9 cellular contexts compared by ENCODE assay signal in genomic region chr2:135819211-135819610, GRCh38. TPM values are rescaled to one million over a fixed set of nuclear protein-coding genes. Genes with fewer than 3 reads are reported as not detected.
A peak's percentile ranks its signal among the peaks of the same experiment; 100 is the strongest.
DNase-seq lines count a peak whose midpoint lies in the region; TF ChIP-seq lines count a peak whose summit lies in the region.
"Had no signal": no experiment of that assay in that cellular context is flagged by ENCODE, and none has a peak within 500 bp of the region (broad histone marks: within the 10 kb centered on the region; RNA-seq: fewer than 3 reads in every experiment).

No MANE protein-coding gene starts in this region.

- peaks cover 15% of the 10 kb centered on the region; the same call in 1 of the 2 replicates for H3K9me3 ChIP-seq in Loucy (ENCODE audit: insufficient read depth, low read depth, low read length)
- H3K9me3 ChIP-seq in neural progenitor cell (ENCODE audit: low read depth), result no peaks in the 10 kb centered on the region
- peaks cover 0 to 14% (median 8%) of the 10 kb centered on the region in 4 donors for H3K9me3 ChIP-seq in stomach

- no peak for TF ChIP-seq EP300 in stomach (IDR thresholded peaks at IDR 0.05)

- H3K36me3 ChIP-seq in Loucy (ENCODE audit: insufficient read depth, low read length), result no peaks in the 10 kb centered on the region
- H3K36me3 ChIP-seq in neural progenitor cell, result no peaks in the 10 kb centered on the region
- no peaks in the 10 kb centered on the region for H3K36me3 ChIP-seq in stomach

- H3K9ac ChIP-seq in Loucy (ENCODE audit: low read depth, low read length, poor library complexity, severe bottlenecking) (peak overlapping the region; percentile 80), neural progenitor cell (no peak overlapping the region)
- H3K9ac ChIP-seq: KMS-11 had no signal

- no peak for TF ChIP-seq POLR2A in stomach (IDR thresholded peaks at IDR 0.05)

- H3K9me2 ChIP-seq in Loucy (replicated peaks; ENCODE audit: low read depth, low read length), result no peaks in the 10 kb centered on the region

- WGBS in stomach, 5 donors, result 70 to 86% (median 78%) methylated on average over 8 of the region's 8 CpGs

- H3F3A ChIP-seq in Loucy (ENCODE audit: low read depth) (0 out of 2 replicates have a peak, but pooled peaks cover 6% of the 10 kb centered on the region), neural progenitor cell (ENCODE audit: low read depth) (no peaks in the 10 kb centered on the region)

- no peak overlapping the region for H3K27ac ChIP-seq in neural progenitor cell
- H3K27ac ChIP-seq in stomach, result no peak overlapping the region
- H3K27ac ChIP-seq: KMS-11 had no signal

- no peaks in the 10 kb centered on the region for H3K27me3 Mint-ChIP-seq in activated T-helper 2 cell treated with anti-CD3 and anti-CD28 coated beads, Interferon-gamma antibody, Interleukin-2, Interleukin-4, amounts not matched to agents 10 μg/mL and 5 μg/mL and 100 μg/mL, durations not matched to agents 14 hours and 24 hours and 36 hours (ENCODE audit: low read depth)
- H3K27me3 Mint-ChIP-seq in neural progenitor cell (ENCODE audit: insufficient read depth, low read depth), result peaks cover 13% of the 10 kb centered on the region

- no peak overlapping the region for H3K4me3 Mint-ChIP-seq in activated T-helper 2 cell treated with anti-CD3 and anti-CD28 coated beads, Interferon-gamma antibody, Interleukin-2, Interleukin-4, amounts not matched to agents 10 μg/mL and 5 μg/mL and 100 μg/mL, durations not matched to agents 14 hours and 24 hours and 36 hours (ENCODE audit: low read depth)
- no peak overlapping the region for H3K4me3 Mint-ChIP-seq in neural progenitor cell

- H3K4me1 ChIP-seq in Loucy (ENCODE audit: insufficient read depth, low read length, poor library complexity, severe bottlenecking) (peaks cover 26% of the 10 kb centered on the region), neural progenitor cell (no peaks in the 10 kb centered on the region), stomach (no peaks in the 10 kb centered on the region)

- H3K4me3 ChIP-seq in Loucy (ENCODE audit: low read length, poor library complexity, severe bottlenecking) (peak overlapping the region; percentile 79), neural progenitor cell (no peak overlapping the region), stomach (no peak overlapping the region)

- peaks cover 17% of the 10 kb centered on the region for H3K9me3 Mint-ChIP-seq in activated T-helper 2 cell treated with anti-CD3 and anti-CD28 coated beads, Interferon-gamma antibody, Interleukin-2, Interleukin-4, amounts not matched to agents 10 μg/mL and 5 μg/mL and 100 μg/mL, durations not matched to agents 14 hours and 24 hours and 36 hours
- no peaks in the 10 kb centered on the region for H3K9me3 Mint-ChIP-seq in neural progenitor cell

- TF ChIP-seq CTCF in Loucy (conservative IDR thresholded peaks at IDR 0.05; ENCODE audit: low read length), result peak; percentile 90
- TF ChIP-seq CTCF in neural progenitor cell (IDR thresholded peaks at IDR 0.05), result peak; percentile 44
- no peak for TF ChIP-seq CTCF in stomach (IDR thresholded peaks at IDR 0.05)

- H3K27me3 ChIP-seq in Loucy (ENCODE audit: insufficient read depth, low read length, poor library complexity, severe bottlenecking) (no peaks in the 10 kb centered on the region), neural progenitor cell (no peaks in the 10 kb centered on the region), stomach (no peaks in the 10 kb centered on the region)

- peaks cover 39% of the 10 kb centered on the region for H3K36me3 Mint-ChIP-seq in activated T-helper 2 cell treated with anti-CD3 and anti-CD28 coated beads, Interferon-gamma antibody, Interleukin-2, Interleukin-4, amounts not matched to agents 10 μg/mL and 5 μg/mL and 100 μg/mL, durations not matched to agents 14 hours and 24 hours and 36 hours (ENCODE audit: low read depth)
- no peaks in the 10 kb centered on the region for H3K36me3 Mint-ChIP-seq in neural progenitor cell

- H4K20me1 ChIP-seq in Loucy (ENCODE audit: insufficient read depth, low read length, poor library complexity, severe bottlenecking) (no peaks in the 10 kb centered on the region), neural progenitor cell (ENCODE audit: low read depth) (no peaks in the 10 kb centered on the region)

- intact Hi-C loops in activated T-helper 2 cell treated with anti-CD3 and anti-CD28 coated beads, Interferon-gamma antibody, Interleukin-2, Interleukin-4, amounts not matched to agents 10 μg/mL and 5 μg/mL and 100 μg/mL, durations not matched to agents 14 hours and 24 hours and 36 hours (cut with micrococcal nuclease), result loop anchor here (5.0 kb wide), 1 partner anchor 287 kb away; the partner anchor contains the start of genes R3HDM1 and ZRANB3
- intact Hi-C loops in stomach (cut with DNase I; ENCODE audit: low total_unique reads), result no loop called here

- DNase-seq in ELF-1 (ENCODE audit: low read depth, low spot score) (peak; percentile 38), neural progenitor cell (ENCODE audit: low spot score) (peak; percentile 32), T-helper 9 cell (no peak), NCI-H1694 (lab: John Stamatoyannopoulos, UW) (no peak), NCI-H2107 (lab: John Stamatoyannopoulos, UW) (no peak), stomach (no peak)
- peak; percentile 37 for DNase-seq in activated T-helper 2 cell treated with anti-CD3 and anti-CD28 coated beads, Interferon-gamma antibody, Interleukin-2, Interleukin-4, amounts not matched to agents 10 μg/mL and 5 μg/mL and 100 μg/mL, durations not matched to agents 14 hours and 24 hours and 36 hours (ENCODE audit: low spot score)

- H3K27ac Mint-ChIP-seq in activated T-helper 2 cell treated with anti-CD3 and anti-CD28 coated beads, Interferon-gamma antibody, Interleukin-2, Interleukin-4, amounts not matched to agents 10 μg/mL and 5 μg/mL and 100 μg/mL, durations not matched to agents 14 hours and 24 hours and 36 hours, result peak overlapping the region; percentile 87
- no peak overlapping the region for H3K27ac Mint-ChIP-seq in neural progenitor cell

- H3K4me2 ChIP-seq in Loucy (ENCODE audit: low read depth, low read length, poor library complexity, severe bottlenecking) (peak overlapping the region; percentile 91), neural progenitor cell (no peak overlapping the region)
- H3K4me2 ChIP-seq: KMS-11 had no signal

- H3K4me1 Mint-ChIP-seq in activated T-helper 2 cell treated with anti-CD3 and anti-CD28 coated beads, Interferon-gamma antibody, Interleukin-2, Interleukin-4, amounts not matched to agents 10 μg/mL and 5 μg/mL and 100 μg/mL, durations not matched to agents 14 hours and 24 hours and 36 hours (ENCODE audit: low read depth), result peaks cover 41% of the 10 kb centered on the region
- H3K4me1 Mint-ChIP-seq in neural progenitor cell, result peaks cover 2% of the 10 kb centered on the region

- no peak overlapping the region for H2AFZ ChIP-seq in Loucy (ENCODE audit: low read length)
- H2AFZ ChIP-seq in neural progenitor cell (replicated peaks), result no peak overlapping the region

- peaks cover 13% of the 10 kb centered on the region; the same call in 1 of the 2 replicates for H3K79me2 ChIP-seq in Loucy (ENCODE audit: insufficient read depth, low read length)
- no peaks in the 10 kb centered on the region for H3K79me2 ChIP-seq in neural progenitor cell (ENCODE audit: low read depth)

RNA-seq across cellular contexts. Expression of gene LCT, which starts 17.8 kb away (rescaled TPM):
- 0.53 and 0.55 TPM in 2 replicates for total RNA-seq in activated T-helper 2 cell treated with anti-CD3 and anti-CD28 coated beads, Interferon-gamma antibody, Interleukin-2, Interleukin-4, amounts not matched to agents 10 μg/mL and 5 μg/mL and 100 μg/mL, durations not matched to agents 14 hours and 24 hours and 36 hours
- 0.03 TPM in 1 of 2 replicates, not detected in the other for total RNA-seq in neural progenitor cell (ENCODE audit: low replicate concordance)
- 10 to 100 TPM in 1 of 5 donors, under 1 TPM in 1, not detected in 3; 0.58 to 12.3 TPM for total RNA-seq in stomach
- not detected for polyA plus RNA-seq in stomach

RNA-seq across cellular contexts. Expression of gene MCM6, which starts 57.0 kb away (rescaled TPM):
- total RNA-seq in activated T-helper 2 cell treated with anti-CD3 and anti-CD28 coated beads, Interferon-gamma antibody, Interleukin-2, Interleukin-4, amounts not matched to agents 10 μg/mL and 5 μg/mL and 100 μg/mL, durations not matched to agents 14 hours and 24 hours and 36 hours, result 190 and 191 TPM in 2 replicates
- total RNA-seq in neural progenitor cell (ENCODE audit: low replicate concordance), result 62.0 and 74.4 TPM in 2 replicates
- 10 to 100 TPM in 3 of 5 donors, 1 to 10 TPM in 2; 1.8 to 41.1 (median 14.6) TPM for total RNA-seq in stomach
- polyA plus RNA-seq in stomach, result 1 to 10 TPM; 6.0 to 9.9 (median 7.2) TPM

Comparison
In these comparisons a context has a peak if more than half of its experiments do, and no peak if none do; other contexts are left out.
1. DNase-seq: peak in ELF-1 (single experiment), activated T-helper 2 cell treated with anti-CD3 and anti-CD28 coated beads, Interferon-gamma antibody, Interleukin-2, Interleukin-4, amounts not matched to agents 10 μg/mL and 5 μg/mL and 100 μg/mL, durations not matched to agents 14 hours and 24 hours and 36 hours (single experiment) and neural progenitor cell (single experiment); none in T-helper 9 cell (single experiment), NCI-H1694 (single experiment), NCI-H2107 (single experiment) and stomach (single experiment).
2. CTCF ChIP-seq: peak in Loucy (single experiment) and neural progenitor cell (single experiment); none in stomach (0 of 7).